Comparison of ENCODE assay signal across 23 cellular contexts in genomic region chr2:241465543-241465942, GRCh38.
"Had no signal": no experiment of that assay in that cellular context is flagged by ENCODE, and none has a peak within 500 bp of the region (broad histone marks: within the 10 kb centered on the region; RNA-seq: fewer than 3 reads in every experiment).

No MANE protein-coding gene starts in this region.

- DNase-seq: colonic mucosa; effector CD8-positive, alpha-beta T cell; endodermal cell; foreskin fibroblast; gastrocnemius medialis; head of caudate nucleus; kidney; mucosa of descending colon; naive B cell; stimulated activated CD4-positive, alpha-beta T cell treated with anti-CD3 and anti-CD28 coated beads, Interleukin-4, amount 100 ng/mL, for 4 hours; stimulated activated naive B cell treated with anti-CD40 and anti-IgM and Interleukin-4, amounts not matched to agents 10 μg/mL and 1 μg/mL and 100 μg/mL, for 72 hours had no signal

- H3K27me3 ChIP-seq: colonic mucosa, gastrocnemius medialis, right atrium auricular region, tibial nerve, upper lobe of left lung had no signal

- H3K4me3 ChIP-seq: colonic mucosa, gastrocnemius medialis, lung, mucosa of descending colon, right atrium auricular region, smooth muscle cell, thoracic aorta, tibial nerve, upper lobe of left lung had no signal

- H3K36me3 ChIP-seq: colonic mucosa, right atrium auricular region had no signal

- ATAC-seq: esophagus mucosa; gastrocnemius medialis; left lobe of liver; mucosa of descending colon; natural killer cell treated with Interleukin-12 subunit alpha and Interleukin-12 subunit beta and Interleukin-15 and Interleukin-18, amount 100 ng/mL, for 72 hours; sciatic nerve; stimulated activated naive B cell treated with anti-CD40 and anti-IgM and Interleukin-4, amounts not matched to agents 10 μg/mL and 1 μg/mL and 100 μg/mL, for 72 hours had no signal

- H3K27ac ChIP-seq: colonic mucosa, epithelial cell of prostate, gastrocnemius medialis, parathyroid adenoma, right atrium auricular region, thoracic aorta, tibial nerve, upper lobe of left lung had no signal

- H3K4me1 ChIP-seq: colonic mucosa, gastrocnemius medialis, right atrium auricular region, tibial nerve had no signal

- H3K9me3 ChIP-seq: colonic mucosa, gastrocnemius medialis, mucosa of descending colon, right atrium auricular region, thoracic aorta, tibial nerve, upper lobe of left lung had no signal
